ENCODE assay signal across 17 cellular contexts in genomic region chr10:71067098-71067760, GRCh38.
A peak's percentile ranks its signal among the peaks of the same experiment; 100 is the strongest.
DNase-seq lines count a peak whose midpoint lies in the region; ATAC-seq and TF ChIP-seq lines count a peak whose summit lies in the region.
"Had no signal": no experiment of that assay in that cellular context is flagged by ENCODE, and none has a peak within 500 bp of the region (broad histone marks: within the 10 kb centered on the region; RNA-seq: fewer than 3 reads in every experiment).

No MANE protein-coding gene starts in this region.

- H2BK5ac ChIP-seq in mesendoderm (ENCODE audit: low read length), result no peak overlapping the region

- no peak overlapping the region for H3K4me3 Mint-ChIP-seq in T-helper 17 cell
- H3K4me3 Mint-ChIP-seq: activated naive CD4-positive, alpha-beta T cell treated with anti-CD3 and anti-CD28 coated beads, Interleukin-2, amount 10 ng/mL, durations not matched to agents 7 days and 5 days; GM23338 had no signal

- H3K4me1 Mint-ChIP-seq in T-helper 17 cell, result peaks cover 4% of the 10 kb centered on the region
- H3K4me1 Mint-ChIP-seq: activated naive CD4-positive, alpha-beta T cell treated with anti-CD3 and anti-CD28 coated beads, Interleukin-2, amount 10 ng/mL, durations not matched to agents 7 days and 5 days had no signal

- no peak overlapping the region for H4K8ac ChIP-seq in mesendoderm (ENCODE audit: low read depth, low read length)

- no peak overlapping the region for H3K9ac ChIP-seq in mesendoderm (ENCODE audit: low read length)

- no peak overlapping the region for H3K27ac ChIP-seq in HEK293 (ENCODE audit: extremely low read depth, low read depth, low read length)
- H3K27ac ChIP-seq in mesendoderm (ENCODE audit: low read depth, low read length), result no peak overlapping the region
- H3K27ac ChIP-seq: C4-2B had no signal

- H3K79me1 ChIP-seq in mesendoderm (ENCODE audit: low read length), result no peaks in the 10 kb centered on the region

- peaks cover 2% of the 10 kb centered on the region for H3K36me3 Mint-ChIP-seq in T-helper 17 cell (ENCODE audit: low read depth)
- H3K36me3 Mint-ChIP-seq: activated naive CD4-positive, alpha-beta T cell treated with anti-CD3 and anti-CD28 coated beads, Interleukin-2, amount 10 ng/mL, durations not matched to agents 7 days and 5 days had no signal

- H3K36me3 ChIP-seq in HEK293 (ENCODE audit: control insufficient read depth in 2 of 2, insufficient read depth in 1 of 2, low read length in 2 of 2) (no peaks in the 10 kb centered on the region), mesendoderm (ENCODE audit: control insufficient read depth, insufficient read depth, low read length) (no peaks in the 10 kb centered on the region)

- H3K4me3 ChIP-seq in HEK293 (ENCODE audit: low read depth, low read length) (no peak overlapping the region), mesendoderm (ENCODE audit: low read length) (no peak overlapping the region)
- H3K4me3 ChIP-seq: GM23338, mucosa of descending colon had no signal

- H3K27ac Mint-ChIP-seq in T-helper 17 cell, result peak overlapping the region; percentile 45
- H3K27ac Mint-ChIP-seq: activated naive CD4-positive, alpha-beta T cell treated with anti-CD3 and anti-CD28 coated beads, Interleukin-2, amount 10 ng/mL, durations not matched to agents 7 days and 5 days; GM23338 had no signal

- H3K4ac ChIP-seq in mesendoderm (ENCODE audit: low read depth, low read length), result no peak overlapping the region

- H3K23ac ChIP-seq in mesendoderm (ENCODE audit: low read length), result no peak overlapping the region

- no peak overlapping the region for H2BK120ac ChIP-seq in mesendoderm (ENCODE audit: low read depth, low read length)

- no peak overlapping the region for H3K18ac ChIP-seq in mesendoderm (ENCODE audit: low read length)

- no peaks in the 10 kb centered on the region for H3K79me2 ChIP-seq in mesendoderm (ENCODE audit: control insufficient read depth, insufficient read depth, low read length)

- H2BK15ac ChIP-seq in mesendoderm (replicated peaks; ENCODE audit: low read depth), result no peak overlapping the region

- DNase-seq in NCI-H748 (lab: John Stamatoyannopoulos, UW; ENCODE audit: unreplicated experiment) (peak; percentile 22), NCI-H748 treated with DMSO at 0.1 percent for 48 hours (lab: John Stamatoyannopoulos, UW) (no peak), T-helper 17 cell (no peak), mesendoderm (no peak), SK-N-DZ (ENCODE audit: low spot score) (no peak)
- no peak for DNase-seq in stimulated activated CD4-positive, alpha-beta T cell treated with anti-CD3 and anti-CD28 coated beads, Interleukin-4, amount 100 ng/mL, for 1 hour
- DNase-seq: activated CD4-positive, alpha-beta T cell treated with anti-CD3 and anti-CD28 coated beads for 48 hours; activated naive CD4-positive, alpha-beta T cell treated with anti-CD3 and anti-CD28 coated beads, Interleukin-2, amount 10 ng/mL, durations not matched to agents 7 days and 5 days; activated T-cell treated with anti-CD3 and anti-CD28 coated beads, Interleukin-2, amount 50 U/mL, for 48 hours; cerebellar nuclear complex; mucosa of descending colon; NCI-H2029; NCI-H510A had no signal

- H4K5ac ChIP-seq in mesendoderm (ENCODE audit: low read length), result no peak overlapping the region

- H3K56ac ChIP-seq in mesendoderm (ENCODE audit: low read length), result peak overlapping the region; percentile 28

- CTCF ChIA-PET in HEK293 (lab: Yijun Ruan, JAX), result no interaction called here

- H3K4me1 ChIP-seq in HEK293 (ENCODE audit: control insufficient read depth, insufficient read depth, low read length), result no peaks in the 10 kb centered on the region; the same call in 1 of the 2 replicates
- no peaks in the 10 kb centered on the region for H3K4me1 ChIP-seq in mesendoderm (ENCODE audit: control insufficient read depth, low read depth, low read length)

- POLR2A ChIA-PET in HEK293 (lab: Yijun Ruan, JAX), result no interaction called here

- no peaks in the 10 kb centered on the region for H3K27me3 ChIP-seq in mesendoderm (ENCODE audit: insufficient read depth, low read length, poor library complexity)

- H3K27me3 Mint-ChIP-seq in T-helper 17 cell, result peaks cover 19% of the 10 kb centered on the region

- ATAC-seq in T-helper 17 cell, result no peak
- no peak for ATAC-seq in GM19023 (IDR thresholded peaks at IDR 0.05; ENCODE audit: unreplicated experiment)
- ATAC-seq: GM23338, mucosa of descending colon had no signal

- no peak overlapping the region for H3K4me2 ChIP-seq in mesendoderm (ENCODE audit: low read length)
- H3K4me2 ChIP-seq: GM23338 had no signal

- no peak overlapping the region for H2AK5ac ChIP-seq in mesendoderm (ENCODE audit: low read length)

- no peaks in the 10 kb centered on the region for H3K9me3 ChIP-seq in HEK293 (ENCODE audit: control insufficient read depth, insufficient read depth, low read depth, low read length)
- H3K9me3 ChIP-seq in T-helper 17 cell (ENCODE audit: control insufficient read depth, low read length, poor library complexity, severe bottlenecking), result no peaks in the 10 kb centered on the region
- H3K9me3 ChIP-seq: mucosa of descending colon had no signal

- no peak for TF ChIP-seq CTCF in HEK293 (tag by site-specific recombination; IDR thresholded peaks at IDR 0.05)

- WGBS in mesendoderm (ENCODE audit: extremely low coverage, insufficient coverage, low lambda C conversion rate), result no CpG with 5 or more reads among the region's 19 CpGs

TF ChIP-seq in HEK293, 187 proteins besides CTCF, POLR2A, EP300 and RAD21:
- TF ChIP-seq ZFHX2 (tag by site-specific recombination; conservative IDR thresholded peaks at IDR 0.05), result peak; percentile 62
- peak; percentile 55 for TF ChIP-seq EGR2 (tag by site-specific recombination; IDR thresholded peaks at IDR 0.05; ENCODE audit: low read depth)
- TF ChIP-seq ZNF707 (tag by site-specific recombination; IDR thresholded peaks at IDR 0.05), result no peak
- TF ChIP-seq ZNF391 (tag by site-specific recombination; IDR thresholded peaks at IDR 0.05; ENCODE audit: borderline replicate concordance, low read depth), result no peak
- TF ChIP-seq ZNF121 (tag by site-specific recombination; IDR thresholded peaks at IDR 0.05), result no peak
